In the genomic region with DNA sequence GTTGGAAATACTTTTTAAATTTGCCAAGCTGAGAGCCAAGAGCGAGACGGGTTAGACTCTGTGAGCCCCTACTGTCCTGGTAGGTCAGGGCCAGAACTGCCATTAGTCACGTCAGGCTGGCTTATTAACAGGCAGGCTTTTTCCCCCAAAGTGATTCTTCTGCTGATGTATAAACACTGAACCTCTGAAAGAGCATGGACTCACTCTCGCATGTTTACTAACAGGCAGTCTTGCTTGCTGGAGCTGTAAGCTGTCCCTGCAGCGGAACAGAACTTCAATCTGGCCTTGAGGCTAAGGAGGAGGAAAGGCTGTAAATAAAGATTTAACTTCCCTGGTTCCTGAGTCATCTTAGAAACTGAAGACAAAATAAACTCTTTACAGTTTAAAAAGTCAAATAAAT, we compare ENCODE assay signal across 24 cellular contexts.
DNase-seq lines count a peak whose midpoint lies in the region; ATAC-seq and TF ChIP-seq lines count a peak whose summit lies in the region.
"Had no signal": no experiment of that assay in that cellular context is flagged by ENCODE, and none has a peak within 500 bp of the region (broad histone marks: within the 10 kb centered on the region; RNA-seq: fewer than 3 reads in every experiment).

No MANE protein-coding gene starts in this region.

- peaks cover 3% of the 10 kb centered on the region for H3K27me3 Mint-ChIP-seq in nephron progenitor cell (ENCODE audit: low read depth, poor library complexity)
- H3K27me3 Mint-ChIP-seq: activated naive CD8-positive, alpha-beta T cell treated with anti-CD3 and anti-CD28 coated beads, Interleukin-2, amount 50 U/mL, for 24 hours; CD4-positive, alpha-beta T cell had no signal

- TF ChIP-seq CTCF in AG04450 (IDR thresholded peaks at IDR 0.05; ENCODE audit: low read depth, low read length) (no peak), fibroblast of the aortic adventitia (IDR thresholded peaks at IDR 0.05; ENCODE audit: insufficient read depth, low read length) (no peak), nephron progenitor cell (IDR thresholded peaks at IDR 0.05) (no peak), left lung (IDR thresholded peaks at IDR 0.05) (no peak)

- H3K27ac Mint-ChIP-seq in nephron progenitor cell, result peak overlapping the region; percentile 93
- H3K27ac Mint-ChIP-seq: activated CD4-positive, alpha-beta T cell treated with anti-CD3 and anti-CD28 coated beads for 36 hours; activated naive CD8-positive, alpha-beta T cell treated with anti-CD3 and anti-CD28 coated beads, Interleukin-2, amount 50 U/mL, for 24 hours; CD4-positive, alpha-beta T cell; natural killer cell had no signal

- DNase-seq in AG04450 (ENCODE audit: low read depth, low spot score), result peak; percentile 49
- peak; percentile 50 for DNase-seq in RPMI7951 (ENCODE audit: low read depth)
- peak; percentile 3 for DNase-seq in fibroblast of the aortic adventitia (ENCODE audit: low read depth)
- DNase-seq in nephron progenitor cell, result no peak
- no peak for DNase-seq in cerebellar cortex (ENCODE audit: low spot score)
- no peak for DNase-seq in left lung
- DNase-seq: activated CD4-positive, alpha-beta T cell treated with anti-CD3 and anti-CD28 coated beads for 36 hours; activated gamma-delta T cell; activated naive CD8-positive, alpha-beta T cell treated with anti-CD3 and anti-CD28 coated beads, Interleukin-2, amount 50 U/mL, for 24 hours; brain microvascular endothelial cell; CD4-positive, alpha-beta T cell; colonic mucosa; GM23248; natural killer cell; NCI-H1694; NCI-H2171; NCI-H526 treated with DMSO at 0.1 percent for 48 hours; pancreas; stimulated activated naive CD4-positive, alpha-beta T cell treated with Interleukin-2 at 50 U/mL for 16 hours had no signal

- CTCF ChIA-PET in AG04450 (lab: Charles Lee), result interaction anchor here (1.7 to 2.8 kb wide), 3 partner anchors 9 to 692 kb away, joined by 6 to 12 read pairs (median 7); no protein-coding TSS in a partner anchor

- H3K4me1 Mint-ChIP-seq in nephron progenitor cell, result peaks cover 35% of the 10 kb centered on the region
- H3K4me1 Mint-ChIP-seq: activated CD4-positive, alpha-beta T cell treated with anti-CD3 and anti-CD28 coated beads for 36 hours; activated naive CD8-positive, alpha-beta T cell treated with anti-CD3 and anti-CD28 coated beads, Interleukin-2, amount 50 U/mL, for 24 hours; natural killer cell had no signal

- intact Hi-C loops in left lung (cut with DNase I), result no loop called here

- no peaks in the 10 kb centered on the region for H3K36me3 ChIP-seq in left lung
- H3K36me3 ChIP-seq: brain microvascular endothelial cell, colonic mucosa, pancreas, right atrium auricular region had no signal

- no peak overlapping the region for H3K4me3 ChIP-seq in AG04450 (ENCODE audit: low read depth, low read length)
- no peak overlapping the region for H3K4me3 ChIP-seq in fibroblast of the aortic adventitia (ENCODE audit: low read depth, low read length)
- H3K4me3 ChIP-seq in left lung, result no peak overlapping the region
- H3K4me3 ChIP-seq: colonic mucosa, GM23248, pancreas, right atrium auricular region had no signal

- H3K9me3 Mint-ChIP-seq in nephron progenitor cell, result peaks cover 37% of the 10 kb centered on the region

- peaks cover 11% of the 10 kb centered on the region for H3K36me3 Mint-ChIP-seq in nephron progenitor cell (ENCODE audit: low read depth)
- H3K36me3 Mint-ChIP-seq: natural killer cell had no signal

- H3K9me3 ChIP-seq in AG04450 (ENCODE audit: control insufficient read depth, insufficient read depth, low read length) (no peaks in the 10 kb centered on the region; the same call in 1 of the 2 replicates), left lung (no peaks in the 10 kb centered on the region)
- H3K9me3 ChIP-seq: colonic mucosa, pancreas had no signal

- no peaks in the 10 kb centered on the region for H3K4me1 ChIP-seq in left lung
- H3K4me1 ChIP-seq: colonic mucosa, pancreas, right atrium auricular region had no signal

- H3K27me3 ChIP-seq in AG04450 (ENCODE audit: control insufficient read depth, insufficient read depth, low read length) (peaks cover 2% of the 10 kb centered on the region), left lung (no peaks in the 10 kb centered on the region)
- H3K27me3 ChIP-seq: brain microvascular endothelial cell, colonic mucosa, pancreas, right atrium auricular region had no signal

- H3K27ac ChIP-seq in AG04450 (ENCODE audit: low read depth, low read length) (no peak overlapping the region), left lung (no peak overlapping the region)
- H3K27ac ChIP-seq: 22Rv1, brain microvascular endothelial cell, colonic mucosa, GM23248, KMS-11, pancreas, right atrium auricular region had no signal

- POLR2A ChIA-PET in AG04450 (lab: Yijun Ruan, JAX), result no interaction called here

- ATAC-seq in GM21515 (IDR thresholded peaks at IDR 0.05; ENCODE audit: unreplicated experiment) (no peak), HG03108 (IDR thresholded peaks at IDR 0.05; ENCODE audit: unreplicated experiment) (no peak), left lung (no peak)
- ATAC-seq: activated CD4-positive, alpha-beta T cell treated with anti-CD3 and anti-CD28 coated beads for 36 hours; activated naive CD8-positive, alpha-beta T cell treated with anti-CD3 and anti-CD28 coated beads, Interleukin-2, amount 50 U/mL, for 24 hours; natural killer cell; pancreas had no signal

- no peak overlapping the region for H3K4me3 Mint-ChIP-seq in nephron progenitor cell
- H3K4me3 Mint-ChIP-seq: activated CD4-positive, alpha-beta T cell treated with anti-CD3 and anti-CD28 coated beads for 36 hours; activated naive CD8-positive, alpha-beta T cell treated with anti-CD3 and anti-CD28 coated beads, Interleukin-2, amount 50 U/mL, for 24 hours; CD4-positive, alpha-beta T cell; natural killer cell had no signal

Comparison
In these comparisons a context has a peak if more than half of its experiments do, and no peak if none do; other contexts are left out.
1. DNase-seq: peak in AG04450 (single experiment), RPMI7951 (single experiment) and fibroblast of the aortic adventitia (single experiment); none in nephron progenitor cell (single experiment), cerebellar cortex (single experiment) and left lung (0 of 2).